ENCODE assay signal across 1 cellular context in genomic region chr4:1771555-1772305, GRCh38.
A peak's percentile ranks its signal among the peaks of the same experiment; 100 is the strongest.
TF ChIP-seq lines count a peak whose summit lies in the region.

No MANE protein-coding gene starts in this region.

TF ChIP-seq in GM12878, 131 proteins besides CTCF, POLR2A, EP300 and RAD21:
- TF ChIP-seq RUNX3 (IDR thresholded peaks at IDR 0.05; ENCODE audit: low read length) (peak; percentile 69), STAT1 (conservative IDR thresholded peaks at IDR 0.05) (no peak), EGR1 (IDR thresholded peaks at IDR 0.05; ENCODE audit: borderline replicate concordance in 1 of 2, low read depth in 2 of 2, low read length in 2 of 2) (peak in 1 of 2 experiments; percentile 64; a peak in 1 of 3 replicates), ZZZ3 (IDR thresholded peaks at IDR 0.05; ENCODE audit: control insufficient read depth, insufficient read length, low read depth) (no peak), SIN3A (IDR thresholded peaks at IDR 0.05; ENCODE audit: low read depth, low read length) (no peak), NFYA (IDR thresholded peaks at IDR 0.05; ENCODE audit: borderline replicate concordance, low read depth, low read length) (no peak), CHD2 (IDR thresholded peaks at IDR 0.05; ENCODE audit: borderline replicate concordance, low read depth, low read length) (no peak), IRF3 (IDR thresholded peaks at IDR 0.05) (no peak), BMI1 (IDR thresholded peaks at IDR 0.05; ENCODE audit: borderline replicate concordance) (no peak), POLR2AphosphoS5 (IDR thresholded peaks at IDR 0.05; ENCODE audit: low read length) (no peak), SREBF2 (IDR thresholded peaks at IDR 0.05; ENCODE audit: low read length) (no peak), SP1 (IDR thresholded peaks at IDR 0.05; ENCODE audit: low read depth, low read length) (no peak), LARP7 (IDR thresholded peaks at IDR 0.05) (no peak), STAT3 (IDR thresholded peaks at IDR 0.05; ENCODE audit: low read depth, low read length) (no peak)
- TF ChIP-seq, protein P1, sequence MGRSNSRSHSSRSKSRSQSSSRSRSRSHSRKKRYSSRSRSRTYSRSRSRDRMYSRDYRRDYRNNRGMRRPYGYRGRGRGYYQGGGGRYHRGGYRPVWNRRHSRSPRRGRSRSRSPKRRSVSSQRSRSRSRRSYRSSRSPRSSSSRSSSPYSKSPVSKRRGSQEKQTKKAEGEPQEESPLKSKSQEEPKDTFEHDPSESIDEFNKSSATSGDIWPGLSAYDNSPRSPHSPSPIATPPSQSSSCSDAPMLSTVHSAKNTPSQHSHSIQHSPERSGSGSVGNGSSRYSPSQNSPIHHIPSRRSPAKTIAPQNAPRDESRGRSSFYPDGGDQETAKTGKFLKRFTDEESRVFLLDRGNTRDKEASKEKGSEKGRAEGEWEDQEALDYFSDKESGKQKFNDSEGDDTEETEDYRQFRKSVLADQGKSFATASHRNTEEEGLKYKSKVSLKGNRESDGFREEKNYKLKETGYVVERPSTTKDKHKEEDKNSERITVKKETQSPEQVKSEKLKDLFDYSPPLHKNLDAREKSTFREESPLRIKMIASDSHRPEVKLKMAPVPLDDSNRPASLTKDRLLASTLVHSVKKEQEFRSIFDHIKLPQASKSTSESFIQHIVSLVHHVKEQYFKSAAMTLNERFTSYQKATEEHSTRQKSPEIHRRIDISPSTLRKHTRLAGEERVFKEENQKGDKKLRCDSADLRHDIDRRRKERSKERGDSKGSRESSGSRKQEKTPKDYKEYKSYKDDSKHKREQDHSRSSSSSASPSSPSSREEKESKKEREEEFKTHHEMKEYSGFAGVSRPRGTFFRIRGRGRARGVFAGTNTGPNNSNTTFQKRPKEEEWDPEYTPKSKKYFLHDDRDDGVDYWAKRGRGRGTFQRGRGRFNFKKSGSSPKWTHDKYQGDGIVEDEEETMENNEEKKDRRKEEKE (IDR thresholded peaks at IDR 0.05) = no peak
- TF ChIP-seq, protein P2, sequence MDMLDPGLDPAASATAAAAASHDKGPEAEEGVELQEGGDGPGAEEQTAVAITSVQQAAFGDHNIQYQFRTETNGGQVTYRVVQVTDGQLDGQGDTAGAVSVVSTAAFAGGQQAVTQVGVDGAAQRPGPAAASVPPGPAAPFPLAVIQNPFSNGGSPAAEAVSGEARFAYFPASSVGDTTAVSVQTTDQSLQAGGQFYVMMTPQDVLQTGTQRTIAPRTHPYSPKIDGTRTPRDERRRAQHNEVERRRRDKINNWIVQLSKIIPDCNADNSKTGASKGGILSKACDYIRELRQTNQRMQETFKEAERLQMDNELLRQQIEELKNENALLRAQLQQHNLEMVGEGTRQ (IDR thresholded peaks at IDR 0.05; ENCODE audit: borderline replicate concordance, low read depth, low read length) = no peak
- TF ChIP-seq, protein P3, sequence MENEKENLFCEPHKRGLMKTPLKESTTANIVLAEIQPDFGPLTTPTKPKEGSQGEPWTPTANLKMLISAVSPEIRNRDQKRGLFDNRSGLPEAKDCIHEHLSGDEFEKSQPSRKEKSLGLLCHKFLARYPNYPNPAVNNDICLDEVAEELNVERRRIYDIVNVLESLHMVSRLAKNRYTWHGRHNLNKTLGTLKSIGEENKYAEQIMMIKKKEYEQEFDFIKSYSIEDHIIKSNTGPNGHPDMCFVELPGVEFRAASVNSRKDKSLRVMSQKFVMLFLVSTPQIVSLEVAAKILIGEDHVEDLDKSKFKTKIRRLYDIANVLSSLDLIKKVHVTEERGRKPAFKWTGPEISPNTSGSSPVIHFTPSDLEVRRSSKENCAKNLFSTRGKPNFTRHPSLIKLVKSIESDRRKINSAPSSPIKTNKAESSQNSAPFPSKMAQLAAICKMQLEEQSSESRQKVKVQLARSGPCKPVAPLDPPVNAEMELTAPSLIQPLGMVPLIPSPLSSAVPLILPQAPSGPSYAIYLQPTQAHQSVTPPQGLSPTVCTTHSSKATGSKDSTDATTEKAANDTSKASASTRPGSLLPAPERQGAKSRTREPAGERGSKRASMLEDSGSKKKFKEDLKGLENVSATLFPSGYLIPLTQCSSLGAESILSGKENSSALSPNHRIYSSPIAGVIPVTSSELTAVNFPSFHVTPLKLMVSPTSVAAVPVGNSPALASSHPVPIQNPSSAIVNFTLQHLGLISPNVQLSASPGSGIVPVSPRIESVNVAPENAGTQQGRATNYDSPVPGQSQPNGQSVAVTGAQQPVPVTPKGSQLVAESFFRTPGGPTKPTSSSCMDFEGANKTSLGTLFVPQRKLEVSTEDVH (IDR thresholded peaks at IDR 0.05; ENCODE audit: low read depth, partially characterized antibody) = no peak
